Comparison of ENCODE assay signal across 9 cellular contexts in the genomic region with DNA sequence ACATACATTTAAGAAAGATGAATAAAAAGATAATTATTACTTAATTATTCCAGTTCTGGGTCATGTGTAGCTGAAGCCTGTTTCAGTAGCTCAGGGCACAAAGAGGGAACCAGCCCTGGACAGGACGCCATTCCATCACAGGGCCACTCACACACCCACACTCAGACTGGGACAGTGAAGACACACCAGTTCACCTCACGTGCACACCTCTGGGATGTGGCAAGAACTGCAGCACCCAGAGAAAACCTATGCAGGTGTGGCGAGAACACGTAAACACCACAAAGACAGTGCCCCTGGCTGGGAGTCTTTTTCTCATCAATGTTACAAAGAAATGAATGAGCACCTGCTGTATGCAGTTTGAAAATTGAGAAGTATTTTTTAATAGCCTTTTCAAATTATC. TPM values are rescaled to one million over a fixed set of nuclear protein-coding genes. Genes with fewer than 3 reads are reported as not detected.
DNase-seq lines count a peak whose midpoint lies in the region; ATAC-seq and TF ChIP-seq lines count a peak whose summit lies in the region.
"Had no signal": no experiment of that assay in that cellular context is flagged by ENCODE, and none has a peak within 500 bp of the region (broad histone marks: within the 10 kb centered on the region; RNA-seq: fewer than 3 reads in every experiment).

No MANE protein-coding gene starts in this region.

- WGBS in upper lobe of left lung, 2 donors: 62 to 68% methylated on average over 4 of the region's 4 CpGs

- H3K27me3 ChIP-seq in HL-60 (ENCODE audit: insufficient read depth, poor library complexity, severe bottlenecking): no peaks in the 10 kb centered on the region
- H3K27me3 ChIP-seq in iPS-15b (ENCODE audit: control insufficient read depth, insufficient read depth, low read length): no peaks in the 10 kb centered on the region
- H3K27me3 ChIP-seq in upper lobe of left lung: no peaks in the 10 kb centered on the region

- H3K36me3 ChIP-seq in iPS-15b (ENCODE audit: control insufficient read depth, insufficient read depth, low read length) (peaks cover 3% of the 10 kb centered on the region), upper lobe of left lung (peaks cover 0 to 16% (median 2%) of the 10 kb centered on the region in 4 donors)

- H3K4me3 Mint-ChIP-seq in activated CD8-positive, alpha-beta T cell treated with anti-CD3 and anti-CD28 coated beads, Interleukin-2, amount 10 ng/mL, durations not matched to agents 7 days and 5 days: peak overlapping the region; percentile 94

- peaks cover 53% of the 10 kb centered on the region for H3K36me3 Mint-ChIP-seq in activated CD8-positive, alpha-beta T cell treated with anti-CD3 and anti-CD28 coated beads, Interleukin-2, amount 10 ng/mL, durations not matched to agents 7 days and 5 days (ENCODE audit: low read depth)

- peak overlapping the region; percentile 83 for H3K27ac Mint-ChIP-seq in activated CD8-positive, alpha-beta T cell treated with anti-CD3 and anti-CD28 coated beads, Interleukin-2, amount 10 ng/mL, durations not matched to agents 7 days and 5 days

- H3K27me3 Mint-ChIP-seq in activated CD8-positive, alpha-beta T cell treated with anti-CD3 and anti-CD28 coated beads, Interleukin-2, amount 10 ng/mL, durations not matched to agents 7 days and 5 days (ENCODE audit: low read depth): no peaks in the 10 kb centered on the region

- no peak for TF ChIP-seq POLR2A in upper lobe of left lung (IDR thresholded peaks at IDR 0.05)

- no peaks in the 10 kb centered on the region for H3K9me3 ChIP-seq in iPS-15b (ENCODE audit: control insufficient read depth, insufficient read depth, low read length)
- no peaks in the 10 kb centered on the region for H3K9me3 ChIP-seq in upper lobe of left lung

- ATAC-seq in activated CD8-positive, alpha-beta T cell treated with anti-CD3 and anti-CD28 coated beads, Interleukin-2, amount 10 ng/mL, durations not matched to agents 7 days and 5 days: no peak
- ATAC-seq in upper lobe of left lung (ENCODE audit: low FRiP score in 2 of 2) (no peak), HG03432 (IDR thresholded peaks at IDR 0.05; ENCODE audit: unreplicated experiment) (no peak), GM18861 (IDR thresholded peaks at IDR 0.05; ENCODE audit: unreplicated experiment) (no peak)

- CTCF ChIA-PET in activated CD8-positive, alpha-beta T cell treated with anti-CD3 and anti-CD28 coated beads, Interleukin-2, amount 10 ng/mL, durations not matched to agents 7 days and 5 days (lab: Charles Lee): interaction anchor here (1.1 kb wide), 1 partner anchor 15 kb away, joined by 3 read pairs; no protein-coding TSS in a partner anchor

- H3K4me3 ChIP-seq in HL-60 (replicated peaks; ENCODE audit: insufficient read depth, low read length) (peak overlapping the region; percentile 56), iPS-15b (ENCODE audit: low read depth, low read length) (peak overlapping the region; percentile 98), upper lobe of left lung (peak overlapping the region in 2 of 4 donors; percentile 70 to 82)

- no peak for TF ChIP-seq EP300 in upper lobe of left lung (IDR thresholded peaks at IDR 0.05)

- POLR2A ChIA-PET in activated CD8-positive, alpha-beta T cell treated with anti-CD3 and anti-CD28 coated beads, Interleukin-2, amount 10 ng/mL, durations not matched to agents 7 days and 5 days (lab: Charles Lee): interaction anchor here (1.5 kb wide), 1 partner anchor 13 kb away, joined by 3 read pairs; no protein-coding TSS in a partner anchor

- DNase-seq in CD1c-positive myeloid dendritic cell (ENCODE audit: extremely low spot score): peak; percentile 69
- peak in 1 of 2 experiments; percentile 35 for DNase-seq in HL-60 (ENCODE audit: low read depth in 1 of 2, low spot score in 1 of 2)
- DNase-seq in activated CD8-positive, alpha-beta T cell treated with anti-CD3 and anti-CD28 coated beads, Interleukin-2, amount 10 ng/mL, durations not matched to agents 7 days and 5 days: peak; percentile 64
- peak in 1 of 2 donors; percentile 82 for DNase-seq in upper lobe of left lung
- DNase-seq in NCI-H446 treated with DMSO at 0.1 percent for 48 hours (lab: John Stamatoyannopoulos, UW): no peak

- peaks cover 7% of the 10 kb centered on the region for H3K4me1 ChIP-seq in iPS-15b (ENCODE audit: control insufficient read depth, insufficient read depth, low read length)
- H3K4me1 ChIP-seq in upper lobe of left lung: peaks cover 40 to 59% (median 50%) of the 10 kb centered on the region in 4 donors

- H3K9ac ChIP-seq in iPS-15b (ENCODE audit: low read depth, low read length): no peak overlapping the region

- no peak overlapping the region for H3K27ac ChIP-seq in HL-60 (replicated peaks)
- H3K27ac ChIP-seq in upper lobe of left lung: peak overlapping the region in 3 of 4 donors; percentile 97 to 99 (median 99)

- TF ChIP-seq CTCF in HL-60 (IDR thresholded peaks at IDR 0.05; ENCODE audit: insufficient read depth, low read length) (no peak), upper lobe of left lung (IDR thresholded peaks at IDR 0.05) (peak in 1 of 6 experiments; percentile 10)

- H3K9me3 Mint-ChIP-seq in activated CD8-positive, alpha-beta T cell treated with anti-CD3 and anti-CD28 coated beads, Interleukin-2, amount 10 ng/mL, durations not matched to agents 7 days and 5 days (ENCODE audit: insufficient read depth): no peaks in the 10 kb centered on the region

- H3K4me1 Mint-ChIP-seq in activated CD8-positive, alpha-beta T cell treated with anti-CD3 and anti-CD28 coated beads, Interleukin-2, amount 10 ng/mL, durations not matched to agents 7 days and 5 days (ENCODE audit: low read depth): peaks cover 65% of the 10 kb centered on the region

RNA-seq across cellular contexts. Expression of a gene that starts 1.6 kb away (rescaled TPM):
- 10 to 100 TPM; 64.7 to 65.3 TPM for total RNA-seq in activated CD8-positive, alpha-beta T cell treated with anti-CD3 and anti-CD28 coated beads, Interleukin-2, amount 10 ng/mL, durations not matched to agents 7 days and 5 days
- total RNA-seq in upper lobe of left lung: 100 to 1,000 TPM in 1 of 6 donors, 10 to 100 TPM in 5; 35.6 to 100 (median 79.1) TPM

RNA-seq across cellular contexts. Expression of a gene that starts 5.6 kb away (rescaled TPM):
- total RNA-seq in activated CD8-positive, alpha-beta T cell treated with anti-CD3 and anti-CD28 coated beads, Interleukin-2, amount 10 ng/mL, durations not matched to agents 7 days and 5 days: 10 to 100 TPM; 24.9 to 27.0 TPM
- 10 to 100 TPM; 18.1 to 31.4 (median 19.9) TPM for total RNA-seq in upper lobe of left lung

RNA-seq across cellular contexts. Expression of a gene that starts 24.9 kb away (rescaled TPM):
- total RNA-seq in activated CD8-positive, alpha-beta T cell treated with anti-CD3 and anti-CD28 coated beads, Interleukin-2, amount 10 ng/mL, durations not matched to agents 7 days and 5 days: not detected
- not detected for total RNA-seq in upper lobe of left lung
- total RNA-seq: renal cortical epithelial cell had no signal
